ENCODE assay signal across 24 cellular contexts in the genomic region with DNA sequence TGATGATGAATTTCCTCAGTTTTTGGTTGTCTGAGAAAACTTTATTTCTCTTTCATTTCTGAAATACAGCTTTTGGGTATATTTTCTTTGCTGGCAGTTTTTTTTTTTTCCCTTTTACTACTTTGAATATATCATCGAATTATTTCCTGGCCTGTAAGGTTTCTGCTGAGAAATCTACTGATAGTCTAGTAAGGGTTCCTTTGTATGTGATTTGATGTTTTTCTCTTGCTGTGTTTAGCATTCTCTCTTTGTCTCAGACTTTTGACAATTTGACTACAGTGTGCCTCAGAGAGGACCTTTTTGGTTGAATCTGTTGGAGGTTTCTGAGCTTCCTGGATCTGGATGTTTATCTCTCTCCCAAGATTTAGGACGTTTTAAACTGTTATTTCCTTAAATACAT.
"Had no signal": no experiment of that assay in that cellular context is flagged by ENCODE, and none has a peak within 500 bp of the region (broad histone marks: within the 10 kb centered on the region; RNA-seq: fewer than 3 reads in every experiment).

No MANE protein-coding gene starts in this region.

- H3K27ac ChIP-seq: stomach, suprapubic skin, testis, thoracic aorta, thyroid gland, tibial artery, tibial nerve, transverse colon, upper lobe of left lung, upper lobe of right lung, uterus, vagina had no signal

- DNase-seq: stimulated activated CD4-positive, alpha-beta T cell treated with anti-CD3 and anti-CD28 coated beads, Interleukin-2, amount 100 ng/mL, for 48 hours; stimulated activated CD4-positive, alpha-beta T cell treated with anti-CD3 and anti-CD28 coated beads, Interleukin-4, amount 100 ng/mL, for 1 hour; stimulated activated CD4-positive, alpha-beta T cell treated with anti-CD3 and anti-CD28 coated beads, Interleukin-4, amount 100 ng/mL, for 24 hours; stimulated activated CD4-positive, alpha-beta T cell treated with anti-CD3 and anti-CD28 coated beads, Interleukin-4, amount 100 ng/mL, for 4 hours; stimulated activated CD8-positive, alpha-beta memory T cell treated with anti-CD3 and anti-CD28 coated beads, Interleukin-4, amount 100 ng/mL, for 48 hours; stimulated activated naive B cell treated with anti-CD40 and anti-IgM and Interleukin-4, amounts not matched to agents 10 μg/mL and 1 μg/mL and 100 μg/mL, for 72 hours; stimulated activated naive CD4-positive, alpha-beta T cell; stimulated activated naive CD4-positive, alpha-beta T cell treated with Interleukin-2 at 50 U/mL for 16 hours; stimulated activated naive CD8-positive, alpha-beta T cell treated with anti-CD3 and anti-CD28 coated beads, Interleukin-15, amount 100 ng/mL, for 72 hours; stimulated activated naive CD8-positive, alpha-beta T cell treated with anti-CD3 and anti-CD28 coated beads, Interleukin-15, Interleukin-2, amounts not matched to agents 100 U/mL and 50 U/mL, for 24 hours; stomach; substantia nigra; testis; thyroid gland; tibial artery; transverse colon; trophoblast cell; upper lobe of left lung; upper lobe of right lung; uterus had no signal

- H3K36me3 ChIP-seq: stomach, suprapubic skin, thoracic aorta, thyroid gland, tibial artery, tibial nerve, transverse colon, upper lobe of left lung, upper lobe of right lung, uterus, vagina had no signal

- H3K4me1 ChIP-seq: stomach, suprapubic skin, testis, thyroid gland, tibial artery, tibial nerve, transverse colon, upper lobe of left lung, upper lobe of right lung, uterus, vagina had no signal

- H3K4me3 ChIP-seq: stomach, suprapubic skin, testis, thoracic aorta, thyroid gland, tibial artery, tibial nerve, transverse colon, upper lobe of left lung, upper lobe of right lung, uterus, vagina had no signal

- H3K9me3 ChIP-seq: testis, thyroid gland, uterus, vagina had no signal

- H3K27me3 ChIP-seq: stomach, suprapubic skin, testis, thyroid gland, tibial artery, tibial nerve, transverse colon, upper lobe of left lung, upper lobe of right lung, uterus, vagina had no signal
